8 cellular contexts compared by ENCODE assay signal in genomic region chr15:63497642-63498100, GRCh38. TPM values are rescaled to one million over a fixed set of nuclear protein-coding genes. Genes with fewer than 3 reads are reported as not detected.
A peak's percentile ranks its signal among the peaks of the same experiment; 100 is the strongest.
DNase-seq lines count a peak whose midpoint lies in the region; ATAC-seq, FAIRE-seq and TF ChIP-seq lines count a peak whose summit lies in the region.

No MANE protein-coding gene starts in this region.

- ATAC-seq in right lobe of liver, result peak; percentile 28 to 50 (median 37)
- ATAC-seq in HG02840 (IDR thresholded peaks at IDR 0.05; ENCODE audit: low FRiP score, unreplicated experiment), result no peak
- ATAC-seq in HG03108 (IDR thresholded peaks at IDR 0.05; ENCODE audit: unreplicated experiment), result no peak

- TF ChIP-seq POLR2A in NB4 (IDR thresholded peaks at IDR 0.05; ENCODE audit: extremely low read depth, insufficient read length) (no peak), right lobe of liver (IDR thresholded peaks at IDR 0.05) (no peak)

- peak overlapping the region; percentile 18 to 42 (median 36) for H3K27ac ChIP-seq in right lobe of liver

- FAIRE-seq in RCC 7860 (lab: Jason Lieb, UNC), result no peak

- H3K27me3 ChIP-seq in right lobe of liver, result no peaks in the 10 kb centered on the region

- H3K4me3 ChIP-seq in NB4 (ENCODE audit: low read depth, low read length), result no peak overlapping the region
- no peak overlapping the region for H3K4me3 ChIP-seq in right lobe of liver

- peaks cover 12 to 21% of the 10 kb centered on the region in 2 donors for H3K36me3 Mint-ChIP-seq in CD14-positive monocyte

- no peak overlapping the region for H3K4me3 Mint-ChIP-seq in CD14-positive monocyte

- H3K27me3 Mint-ChIP-seq in CD14-positive monocyte (ENCODE audit: low read depth in 3 of 3), result peaks cover 0 to 2% (median 2%) of the 10 kb centered on the region in 3 donors

- peaks cover 0 to 2% (median 0%) of the 10 kb centered on the region in 7 donors for H3K9me3 Mint-ChIP-seq in CD14-positive monocyte

- no peak for TF ChIP-seq CTCF in CD14-positive monocyte (IDR thresholded peaks at IDR 0.05)
- TF ChIP-seq CTCF in NB4 (IDR thresholded peaks at IDR 0.05; ENCODE audit: low read depth, low read length), result no peak
- TF ChIP-seq CTCF in right lobe of liver (IDR thresholded peaks at IDR 0.05), result no peak

- no peaks in the 10 kb centered on the region for H3K36me3 ChIP-seq in right lobe of liver

- DNase-seq in CD14-positive monocyte (ENCODE audit: low spot score), result peak; percentile 92
- DNase-seq in NB4 (ENCODE audit: low read depth), result peak; percentile 93
- peak; percentile 74 for DNase-seq in activated CD8-positive, alpha-beta memory T cell treated with anti-CD3 and anti-CD28 coated beads, Interleukin-2, amount 50 U/mL, for 48 hours
- peak in 1 of 3 donors; percentile 53 for DNase-seq in right lobe of liver
- DNase-seq in NCI-H524 (lab: John Stamatoyannopoulos, UW), result no peak
- no peak for DNase-seq in RCC 7860 (ENCODE audit: low spot score)

- H3K4me1 Mint-ChIP-seq in CD14-positive monocyte, result peaks cover 79% of the 10 kb centered on the region

- 65% methylated on average over 3 of the region's 3 CpGs for WGBS in right lobe of liver (ENCODE audit: insufficient coverage, low coverage, low lambda C conversion rate, missing lambda C conversion rate)

- intact Hi-C loops in CD14-positive monocyte (cut with micrococcal nuclease), result no loop called here
- intact Hi-C loops in right lobe of liver (cut with DNase I), result no loop called here

- peaks cover 0 to 39% (median 18%) of the 10 kb centered on the region in 4 donors for H3K4me1 ChIP-seq in right lobe of liver

- H3K27ac Mint-ChIP-seq in CD14-positive monocyte, result no peak overlapping the region

- no peaks in the 10 kb centered on the region for H3K9me3 ChIP-seq in right lobe of liver

RNA-seq across cellular contexts. Expression of gene USP3, which starts 6.7 kb away (rescaled TPM):
- 100 to 1,000 TPM in 1 of 2 donors, 10 to 100 TPM in 1; 91.4 to 122 TPM for polyA plus RNA-seq in CD14-positive monocyte
- total RNA-seq in right lobe of liver, result 10 to 100 TPM; 21.9 to 33.8 (median 24.8) TPM

Comparison
In these comparisons a context has a peak if more than half of its experiments do, and no peak if none do; other contexts are left out.
1. DNase-seq: peak in CD14-positive monocyte (single experiment), NB4 (single experiment) and activated CD8-positive, alpha-beta memory T cell treated with anti-CD3 and anti-CD28 coated beads, Interleukin-2, amount 50 U/mL, for 48 hours (single experiment); none in NCI-H524 (0 of 2) and RCC 7860 (single experiment).
2. ATAC-seq: peak in right lobe of liver (4 of 4); none in HG02840 (single experiment) and HG03108 (single experiment).